ENCODE assay signal across 24 cellular contexts in genomic region chr1:3599286-3599811, GRCh38. TPM values are rescaled to one million over a fixed set of nuclear protein-coding genes. Genes with fewer than 3 reads are reported as not detected.
A peak's percentile ranks its signal among the peaks of the same experiment; 100 is the strongest.
DNase-seq lines count a peak whose midpoint lies in the region; ATAC-seq, FAIRE-seq and TF ChIP-seq lines count a peak whose summit lies in the region.
"Had no signal": no experiment of that assay in that cellular context is flagged by ENCODE, and none has a peak within 500 bp of the region (broad histone marks: within the 10 kb centered on the region; RNA-seq: fewer than 3 reads in every experiment).

No MANE protein-coding gene starts in this region.

- peaks cover 33% of the 10 kb centered on the region for H3K4me1 ChIP-seq in upper lobe of right lung
- H3K4me1 ChIP-seq: parathyroid adenoma had no signal

- peak; percentile 43 for ATAC-seq in upper lobe of right lung
- no peak for ATAC-seq in omental fat pad (ENCODE audit: low FRiP score)
- no peak for ATAC-seq in HG02642 (IDR thresholded peaks at IDR 0.05; ENCODE audit: poor library complexity, unreplicated experiment)
- ATAC-seq: gastroesophageal sphincter had no signal

- H3K27ac ChIP-seq in neural cell (ENCODE audit: low read length): no peak overlapping the region
- no peak overlapping the region for H3K27ac ChIP-seq in upper lobe of right lung
- H3K27ac ChIP-seq: esophagus muscularis mucosa, gastroesophageal sphincter, parathyroid adenoma, vagina had no signal

- TF ChIP-seq CTCF in neural cell (IDR thresholded peaks at IDR 0.05; ENCODE audit: poor library complexity, severe bottlenecking) (no peak), upper lobe of right lung (IDR thresholded peaks at IDR 0.05) (no peak), omental fat pad (IDR thresholded peaks at IDR 0.05) (no peak)

- no peaks in the 10 kb centered on the region for H3K36me3 ChIP-seq in neural cell (ENCODE audit: insufficient read depth, low read length)
- H3K36me3 ChIP-seq in upper lobe of right lung: no peaks in the 10 kb centered on the region
- H3K36me3 ChIP-seq: esophagus muscularis mucosa, gastroesophageal sphincter, vagina had no signal

- H4K20me1 ChIP-seq in neural cell (ENCODE audit: insufficient read depth): no peaks in the 10 kb centered on the region

- H3K9ac ChIP-seq in neural cell (ENCODE audit: low read length): peak overlapping the region; percentile 46
- H3K9ac ChIP-seq: parathyroid adenoma had no signal

- H3K9me2 ChIP-seq in neural cell (ENCODE audit: insufficient read depth, low read length): no peaks in the 10 kb centered on the region

- intact Hi-C loops in upper lobe of right lung (cut with DNase I): no loop called here

- no peak for TF ChIP-seq RAD21 in neural cell (conservative IDR thresholded peaks at IDR 0.05)

- H3K9me3 ChIP-seq in neural cell (ENCODE audit: low read length) (no peaks in the 10 kb centered on the region), upper lobe of right lung (no peaks in the 10 kb centered on the region)
- H3K9me3 ChIP-seq: esophagus muscularis mucosa, gastroesophageal sphincter, vagina had no signal

- H2AFZ ChIP-seq in neural cell (ENCODE audit: low read depth, low read length): no peak overlapping the region
- H2AFZ ChIP-seq: parathyroid adenoma had no signal

- DNase-seq in M059J (ENCODE audit: low read depth): peak; percentile 54
- DNase-seq in cerebellum (ENCODE audit: low spot score): peak; percentile 53
- DNase-seq in upper lobe of right lung: peak; percentile 77
- DNase-seq in urothelium cell line (ENCODE audit: low spot score): no peak
- no peak for DNase-seq in omental fat pad (ENCODE audit: low spot score)
- DNase-seq: activated CD4-positive, alpha-beta T cell treated with anti-CD3 and anti-CD28 coated beads, Interleukin-2, amount 50 U/mL, for 48 hours; activated CD4-positive, CD25-positive, alpha-beta regulatory T cell; activated CD8-positive, alpha-beta memory T cell treated with anti-CD3 and anti-CD28 coated beads, Interleukin-2, amount 50 U/mL, for 48 hours; activated effector memory CD4-positive, alpha-beta T cell treated with Interleukin-2 at 50 U/mL for 16 hours; activated naive CD8-positive, alpha-beta T cell treated with anti-CD3 and anti-CD28 coated beads, Interleukin-2, amount 10 ng/mL, durations not matched to agents 7 days and 5 days; HFFc6; IMR-90; mammary epithelial cell; NCI-H510A; stimulated activated CD8-positive, alpha-beta memory T cell treated with anti-CD3 and anti-CD28 coated beads, Interleukin-4, amount 100 ng/mL, for 48 hours; T1000 had no signal

- no peak for TF ChIP-seq EP300 in neural cell (conservative IDR thresholded peaks at IDR 0.05; ENCODE audit: poor library complexity, severe bottlenecking)

- FAIRE-seq in urothelium cell line (lab: Jason Lieb, UNC): no peak
- FAIRE-seq: GM12892 had no signal

- H3K4me3 ChIP-seq in neural cell (ENCODE audit: low read length) (no peak overlapping the region), upper lobe of right lung (no peak overlapping the region)
- H3K4me3 ChIP-seq: gastroesophageal sphincter, vagina had no signal

- H3F3A ChIP-seq in neural cell (ENCODE audit: insufficient read depth, low read length, poor library complexity, severe bottlenecking): no peaks in the 10 kb centered on the region

- H3K79me2 ChIP-seq in neural cell (replicated peaks; ENCODE audit: insufficient read depth, low read length): no peaks in the 10 kb centered on the region
- H3K79me2 ChIP-seq: parathyroid adenoma had no signal

- H3K4me2 ChIP-seq in neural cell (ENCODE audit: low read length): no peak overlapping the region

- H3K27me3 ChIP-seq in neural cell (ENCODE audit: insufficient read depth, low read depth, low read length) (no peaks in the 10 kb centered on the region), upper lobe of right lung (no peaks in the 10 kb centered on the region)
- H3K27me3 ChIP-seq: vagina had no signal

TF ChIP-seq in neural cell, 6 proteins besides CTCF, POLR2A, EP300 and RAD21:
- no peak for TF ChIP-seq EZH2 (IDR thresholded peaks at IDR 0.05; ENCODE audit: borderline replicate concordance, insufficient read depth, low read length, poor library complexity, severe bottlenecking)
- no peak for TF ChIP-seq SMC3 (conservative IDR thresholded peaks at IDR 0.05; ENCODE audit: poor library complexity)
- no peak for TF ChIP-seq TAF1 (IDR thresholded peaks at IDR 0.05; ENCODE audit: low read depth)
- no peak for TF ChIP-seq POLR2AphosphoS5 (IDR thresholded peaks at IDR 0.05)
- TF ChIP-seq REST (IDR thresholded peaks at IDR 0.05; ENCODE audit: borderline replicate concordance): no peak
- no peak for TF ChIP-seq MXI1 (conservative IDR thresholded peaks at IDR 0.05; ENCODE audit: poor library complexity, severe bottlenecking)

RNA-seq across cellular contexts. Expression of gene MEGF6, which starts 12.0 kb away (rescaled TPM):
- 6.5 and 20.9 TPM in 2 replicates for total RNA-seq in M059J (2014; rRNA removed; shearing (Covaris generic))
- total RNA-seq in cerebellum (14.9 TPM), upper lobe of right lung (96.6 TPM), omental fat pad (10 to 100 TPM; 13.2 to 60.1 (median 21.9) TPM)
- polyA plus RNA-seq in neural cell: 6.0 and 17.6 TPM in 2 replicates
- 3.1 and 4.1 TPM in 2 replicates for polyA minus RNA-seq in neural cell

RNA-seq across cellular contexts. Expression of gene TPRG1L, which starts 25.5 kb away (rescaled TPM):
- total RNA-seq in M059J (2014; rRNA removed; shearing (Covaris generic)): 12.8 and 16.0 TPM in 2 replicates
- total RNA-seq in cerebellum (12.1 TPM), upper lobe of right lung (47.5 TPM), omental fat pad (10 to 100 TPM; 24.9 to 53.0 (median 37.4) TPM)
- 16.8 and 22.4 TPM in 2 replicates for polyA plus RNA-seq in neural cell
- 23.0 and 24.6 TPM in 2 replicates for polyA minus RNA-seq in neural cell

RNA-seq across cellular contexts. Expression of gene WRAP73, which starts 50.6 kb away (rescaled TPM):
- total RNA-seq in M059J (2014; rRNA removed; shearing (Covaris generic)): 17.3 and 18.8 TPM in 2 replicates
- total RNA-seq in cerebellum (13.2 TPM), upper lobe of right lung (18.5 TPM), omental fat pad (10 to 100 TPM; 10.4 to 31.2 (median 15.5) TPM)
- polyA plus RNA-seq in neural cell: 32.9 and 50.7 TPM in 2 replicates
- 22.1 and 28.7 TPM in 2 replicates for polyA minus RNA-seq in neural cell

RNA-seq across cellular contexts. Expression of gene TP73, which starts 53.0 kb away (rescaled TPM):
- total RNA-seq in M059J (2014; rRNA removed; shearing (Covaris generic)): 0.42 and 0.91 TPM in 2 replicates
- 0.36 TPM for total RNA-seq in cerebellum
- polyA plus RNA-seq in neural cell: not detected in 2 replicates
- polyA minus RNA-seq in neural cell: not detected in 2 replicates
- 0.29 TPM for total RNA-seq in upper lobe of right lung
- not detected for total RNA-seq in omental fat pad
- total RNA-seq: esophagus muscularis mucosa, HFFc6, IMR-90, sciatic nerve had no signal
- polyA plus RNA-seq: IMR-90 had no signal

Comparison
In these comparisons a context has a peak if more than half of its experiments do, and no peak if none do; other contexts are left out.
1. DNase-seq: peak in M059J (single experiment), cerebellum (single experiment) and upper lobe of right lung (single experiment); none in urothelium cell line (single experiment) and omental fat pad (single experiment).